8 cellular contexts compared by ENCODE assay signal in the genomic region with DNA sequence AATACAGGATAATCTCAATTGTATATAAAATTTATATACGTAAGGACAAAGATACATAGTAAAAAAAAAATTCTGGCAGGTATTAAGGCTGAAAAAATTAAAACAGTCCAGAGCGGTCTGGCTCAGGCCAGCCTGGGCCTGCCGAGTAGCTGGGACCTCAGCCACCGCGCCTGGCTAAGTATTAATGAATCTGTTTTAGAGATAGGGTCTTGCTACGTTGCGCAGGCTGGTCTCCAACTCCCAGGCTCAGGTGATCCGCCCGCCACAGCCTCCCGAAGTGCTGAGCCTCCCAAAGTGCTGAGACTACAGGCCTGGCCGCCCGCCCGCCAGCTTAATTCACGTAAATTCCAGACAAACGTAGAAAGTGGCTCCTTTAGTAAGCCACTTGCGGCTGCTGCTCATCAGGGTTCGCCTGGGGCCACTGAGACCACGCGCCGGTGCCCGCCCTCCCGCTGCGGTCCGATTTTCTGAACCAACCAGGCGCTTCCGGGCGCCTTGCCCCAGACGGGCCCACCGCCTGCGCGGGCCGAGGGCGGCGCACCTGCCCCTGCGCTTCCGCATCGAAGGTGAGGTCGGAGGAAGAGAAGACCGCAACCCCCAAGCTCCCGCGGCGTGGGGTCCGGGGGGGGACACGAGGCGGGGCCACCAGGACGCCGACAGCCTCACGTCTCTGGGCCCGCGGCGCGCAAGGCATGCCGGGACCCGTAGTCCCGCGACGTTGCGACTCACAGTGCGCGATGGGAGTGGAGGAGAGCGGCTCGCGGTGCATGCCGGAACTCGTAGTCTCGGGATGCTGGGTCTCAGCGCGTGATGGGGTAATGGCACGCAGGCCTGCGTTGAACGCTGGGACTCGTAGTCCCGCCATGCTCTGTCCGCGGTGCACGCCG. TPM values are rescaled to one million over a fixed set of nuclear protein-coding genes. Genes with fewer than 3 reads are reported as not detected.
DNase-seq lines count a peak whose midpoint lies in the region; ATAC-seq and TF ChIP-seq lines count a peak whose summit lies in the region.

No MANE protein-coding gene starts in this region.

- peak; percentile 85 for TF ChIP-seq EP300 in Ishikawa (IDR thresholded peaks at IDR 0.05; ENCODE audit: borderline replicate concordance)

- H3K4me3 ChIP-seq in mononuclear cell (ENCODE audit: low read length), result peak overlapping the region; percentile 86

- H3K4me1 ChIP-seq in mononuclear cell (ENCODE audit: insufficient read depth, low read length), result peaks cover 53% of the 10 kb centered on the region

- no peaks in the 10 kb centered on the region for H3K27me3 ChIP-seq in mononuclear cell (ENCODE audit: insufficient read depth, low read length)

- peak overlapping the region; percentile 93 for H3K27ac ChIP-seq in epithelial cell of prostate

- ATAC-seq in GM21619 (IDR thresholded peaks at IDR 0.05; ENCODE audit: unreplicated experiment), result peak; percentile 91

- DNase-seq in DMS153 treated with DMSO at 0.1 percent for 48 hours (lab: John Stamatoyannopoulos, UW; ENCODE audit: unreplicated experiment), result peak; percentile 94
- DNase-seq in OCI-M2 (lab: John Stamatoyannopoulos, UW; ENCODE audit: unreplicated experiment), result peak; percentile 64
- DNase-seq in activated T-cell treated with anti-CD3 and anti-CD28 coated beads, Interleukin-2, amount 50 U/mL, for 1 hour, result peak; percentile 97
- DNase-seq in epithelial cell of prostate (ENCODE audit: low read depth, low spot score), result peak; percentile 98
- DNase-seq in stimulated activated CD8-positive, alpha-beta memory T cell treated with anti-CD3 and anti-CD28 coated beads, Interleukin-2, amount 100 ng/mL, for 48 hours (ENCODE audit: low read depth in 2 of 2), result peak; percentile 95 to 96

- H3K9me3 ChIP-seq in mononuclear cell (ENCODE audit: low read depth, low read length), result no peaks in the 10 kb centered on the region

- TF ChIP-seq RAD21 in Ishikawa (IDR thresholded peaks at IDR 0.05; ENCODE audit: low read depth), result peak; percentile 22; the same call in 1 of the 2 replicates

TF ChIP-seq in Ishikawa, 13 proteins besides CTCF, POLR2A, EP300 and RAD21:
- TF ChIP-seq, protein P1, sequence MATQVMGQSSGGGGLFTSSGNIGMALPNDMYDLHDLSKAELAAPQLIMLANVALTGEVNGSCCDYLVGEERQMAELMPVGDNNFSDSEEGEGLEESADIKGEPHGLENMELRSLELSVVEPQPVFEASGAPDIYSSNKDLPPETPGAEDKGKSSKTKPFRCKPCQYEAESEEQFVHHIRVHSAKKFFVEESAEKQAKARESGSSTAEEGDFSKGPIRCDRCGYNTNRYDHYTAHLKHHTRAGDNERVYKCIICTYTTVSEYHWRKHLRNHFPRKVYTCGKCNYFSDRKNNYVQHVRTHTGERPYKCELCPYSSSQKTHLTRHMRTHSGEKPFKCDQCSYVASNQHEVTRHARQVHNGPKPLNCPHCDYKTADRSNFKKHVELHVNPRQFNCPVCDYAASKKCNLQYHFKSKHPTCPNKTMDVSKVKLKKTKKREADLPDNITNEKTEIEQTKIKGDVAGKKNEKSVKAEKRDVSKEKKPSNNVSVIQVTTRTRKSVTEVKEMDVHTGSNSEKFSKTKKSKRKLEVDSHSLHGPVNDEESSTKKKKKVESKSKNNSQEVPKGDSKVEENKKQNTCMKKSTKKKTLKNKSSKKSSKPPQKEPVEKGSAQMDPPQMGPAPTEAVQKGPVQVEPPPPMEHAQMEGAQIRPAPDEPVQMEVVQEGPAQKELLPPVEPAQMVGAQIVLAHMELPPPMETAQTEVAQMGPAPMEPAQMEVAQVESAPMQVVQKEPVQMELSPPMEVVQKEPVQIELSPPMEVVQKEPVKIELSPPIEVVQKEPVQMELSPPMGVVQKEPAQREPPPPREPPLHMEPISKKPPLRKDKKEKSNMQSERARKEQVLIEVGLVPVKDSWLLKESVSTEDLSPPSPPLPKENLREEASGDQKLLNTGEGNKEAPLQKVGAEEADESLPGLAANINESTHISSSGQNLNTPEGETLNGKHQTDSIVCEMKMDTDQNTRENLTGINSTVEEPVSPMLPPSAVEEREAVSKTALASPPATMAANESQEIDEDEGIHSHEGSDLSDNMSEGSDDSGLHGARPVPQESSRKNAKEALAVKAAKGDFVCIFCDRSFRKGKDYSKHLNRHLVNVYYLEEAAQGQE (IDR thresholded peaks at IDR 0.05; ENCODE audit: low read depth), result no peak
- TF ChIP-seq EGR1 (IDR thresholded peaks at IDR 0.05) (peak; percentile 85), CREB1 (IDR thresholded peaks at IDR 0.05; ENCODE audit: low read depth) (no peak), TAF1 (IDR thresholded peaks at IDR 0.05; ENCODE audit: low read depth) (peak; percentile 86), FOXM1 (IDR thresholded peaks at IDR 0.05; ENCODE audit: borderline replicate concordance, low read depth) (peak; percentile 54; the same call in 1 of the 2 replicates), MAX (IDR thresholded peaks at IDR 0.05) (peak; percentile 92), CEBPB (IDR thresholded peaks at IDR 0.05) (peak; percentile 27; the same call in 1 of the 2 replicates), YY1 (IDR thresholded peaks at IDR 0.05; ENCODE audit: low read depth) (peak; percentile 90), TEAD4 (IDR thresholded peaks at IDR 0.05) (peak; percentile 79), ZBTB7A (IDR thresholded peaks at IDR 0.05; ENCODE audit: low read depth) (peak; percentile 98), NFIC (IDR thresholded peaks at IDR 0.05) (peak; percentile 80), TCF12 (IDR thresholded peaks at IDR 0.05; ENCODE audit: low read depth) (peak; percentile 95)
- TF ChIP-seq, protein P2, sequence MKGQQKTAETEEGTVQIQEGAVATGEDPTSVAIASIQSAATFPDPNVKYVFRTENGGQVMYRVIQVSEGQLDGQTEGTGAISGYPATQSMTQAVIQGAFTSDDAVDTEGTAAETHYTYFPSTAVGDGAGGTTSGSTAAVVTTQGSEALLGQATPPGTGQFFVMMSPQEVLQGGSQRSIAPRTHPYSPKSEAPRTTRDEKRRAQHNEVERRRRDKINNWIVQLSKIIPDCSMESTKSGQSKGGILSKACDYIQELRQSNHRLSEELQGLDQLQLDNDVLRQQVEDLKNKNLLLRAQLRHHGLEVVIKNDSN (IDR thresholded peaks at IDR 0.05), result peak; percentile 83
TF ChIP-seq in Ishikawa: peak in this region for 11.

RNA-seq across cellular contexts. Expression of gene CTDP1, which starts 0.7 kb away (rescaled TPM):
- 34.8 TPM for total RNA-seq in mononuclear cell

Comparison
In these comparisons a context has a peak if more than half of its experiments do, and no peak if none do; other contexts are left out.
1. Peak in every context shown above with its lines: DNase-seq, ATAC-seq, H3K4me3 ChIP-seq and H3K27ac ChIP-seq.